In genomic region chr15:78872972-78873795, GRCh38 we compare ENCODE assay signal across 1 cellular context.
TF ChIP-seq lines count a peak whose summit lies in the region.

No MANE protein-coding gene starts in this region.

TF ChIP-seq in K562, 482 proteins besides CTCF, POLR2A, EP300 and RAD21 (continued from another document and continues in another):
- TF ChIP-seq, protein P1, sequence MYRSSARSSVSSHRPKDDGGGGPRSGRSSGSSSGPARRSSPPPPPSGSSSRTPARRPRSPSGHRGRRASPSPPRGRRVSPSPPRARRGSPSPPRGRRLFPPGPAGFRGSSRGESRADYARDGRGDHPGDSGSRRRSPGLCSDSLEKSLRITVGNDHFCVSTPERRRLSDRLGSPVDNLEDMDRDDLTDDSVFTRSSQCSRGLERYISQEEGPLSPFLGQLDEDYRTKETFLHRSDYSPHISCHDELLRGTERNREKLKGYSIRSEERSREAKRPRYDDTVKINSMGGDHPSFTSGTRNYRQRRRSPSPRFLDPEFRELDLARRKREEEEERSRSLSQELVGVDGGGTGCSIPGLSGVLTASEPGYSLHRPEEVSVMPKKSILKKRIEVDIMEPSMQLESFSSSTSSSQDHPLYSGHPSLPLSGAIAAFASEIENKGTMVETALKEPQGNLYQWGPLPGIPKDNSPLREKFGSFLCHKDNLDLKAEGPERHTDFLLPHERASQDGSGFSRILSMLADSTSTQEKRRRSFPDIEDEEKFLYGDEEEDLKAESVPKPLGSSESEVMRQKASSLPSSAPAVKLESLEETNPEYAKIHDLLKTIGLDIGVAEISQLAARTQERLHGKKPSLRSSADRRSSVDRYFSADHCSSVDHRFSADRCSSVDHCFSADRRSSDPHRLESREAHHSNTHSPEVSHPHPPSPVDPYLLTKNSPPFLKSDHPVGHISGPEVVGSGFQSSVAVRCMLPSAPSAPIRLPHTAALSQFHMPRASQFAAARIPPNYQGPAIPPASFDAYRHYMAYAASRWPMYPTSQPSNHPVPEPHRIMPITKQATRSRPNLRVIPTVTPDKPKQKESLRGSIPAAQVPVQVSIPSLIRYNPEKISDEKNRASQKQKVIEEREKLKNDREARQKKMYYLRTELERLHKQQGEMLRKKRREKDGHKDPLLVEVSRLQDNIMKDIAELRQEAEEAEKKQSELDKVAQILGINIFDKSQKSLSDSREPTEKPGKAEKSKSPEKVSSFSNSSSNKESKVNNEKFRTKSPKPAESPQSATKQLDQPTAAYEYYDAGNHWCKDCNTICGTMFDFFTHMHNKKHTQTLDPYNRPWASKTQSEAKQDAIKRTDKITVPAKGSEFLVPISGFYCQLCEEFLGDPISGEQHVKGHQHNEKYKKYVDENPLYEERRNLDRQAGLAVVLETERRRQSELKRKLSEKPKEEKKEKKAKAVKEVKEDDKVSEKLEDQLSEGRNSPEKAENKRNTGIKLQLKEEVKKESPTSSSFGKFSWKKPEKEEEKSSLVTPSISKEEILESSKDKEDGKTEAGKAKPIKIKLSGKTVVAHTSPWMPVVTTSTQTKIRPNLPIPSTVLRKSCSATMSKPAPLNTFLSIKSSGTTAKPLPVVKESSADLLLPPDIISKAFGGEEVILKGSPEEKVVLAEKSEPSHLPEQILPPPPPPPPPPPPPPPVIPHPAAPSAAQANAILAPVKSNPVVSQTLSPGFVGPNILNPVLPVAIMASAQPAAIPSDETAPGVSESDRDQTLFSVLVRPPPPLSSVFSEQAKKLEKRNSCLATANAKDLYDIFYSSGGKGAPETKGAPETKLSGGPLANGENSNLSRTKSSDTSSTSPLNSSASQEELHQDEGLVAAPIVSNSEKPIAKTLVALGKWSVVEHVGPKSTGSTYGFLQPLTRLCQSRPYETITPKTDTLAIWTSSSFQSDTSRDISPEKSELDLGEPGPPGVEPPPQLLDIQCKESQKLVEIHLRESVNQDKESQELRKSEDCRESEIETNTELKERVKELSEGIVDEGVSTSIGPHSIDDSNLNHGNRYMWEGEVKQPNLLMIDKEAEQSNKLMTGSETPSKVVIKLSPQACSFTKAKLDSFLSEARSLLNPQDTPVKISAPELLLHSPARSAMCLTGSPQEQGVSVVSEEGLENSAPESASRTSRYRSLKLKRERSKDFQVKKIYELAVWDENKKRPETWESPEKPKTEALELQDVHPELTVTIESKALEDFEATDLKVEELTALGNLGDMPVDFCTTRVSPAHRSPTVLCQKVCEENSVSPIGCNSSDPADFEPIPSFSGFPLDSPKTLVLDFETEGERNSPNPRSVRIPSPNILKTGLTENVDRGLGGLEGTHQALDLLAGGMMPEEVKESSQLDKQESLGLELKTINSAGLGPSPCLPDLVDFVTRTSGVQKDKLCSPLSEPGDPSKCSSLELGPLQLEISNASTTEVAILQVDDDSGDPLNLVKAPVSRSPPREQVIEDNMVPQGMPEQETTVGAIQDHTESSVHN (IDR thresholded peaks at IDR 0.05; ENCODE audit: borderline replicate concordance in 1 of 2, low read depth in 1 of 2): no peak
- peak; percentile 14; the same call in 1 of the 2 replicates for TF ChIP-seq JUND (IDR thresholded peaks at IDR 0.05; ENCODE audit: borderline replicate concordance, low read depth, low read length)
- TF ChIP-seq JUND (tag; IDR thresholded peaks at IDR 0.05; ENCODE audit: borderline replicate concordance, low read depth, low read length): no peak; the same call in 2 of the 3 replicates
- TF ChIP-seq FIP1L1 (IDR thresholded peaks at IDR 0.05; ENCODE audit: low read depth, low read length, poor library complexity, severe bottlenecking): peak; percentile 64
- TF ChIP-seq ZBED1 (IDR thresholded peaks at IDR 0.05): no peak
- peak; percentile 72 for TF ChIP-seq CXXC5 (CRISPR knock-in tag; IDR thresholded peaks at IDR 0.05)
- no peak for TF ChIP-seq CEBPG (CRISPR knock-in tag; IDR thresholded peaks at IDR 0.05)
- no peak for TF ChIP-seq CEBPG (tag; conservative IDR thresholded peaks at IDR 0.05 in 1 of 2, IDR thresholded peaks at IDR 0.05 in 1 of 2)
- no peak for TF ChIP-seq ESRRB (CRISPR knock-in tag; IDR thresholded peaks at IDR 0.05; ENCODE audit: borderline replicate concordance)
- TF ChIP-seq CREB1 (IDR thresholded peaks at IDR 0.05): no peak
- no peak; the same call in 1 of the 2 replicates for TF ChIP-seq CREB1 (CRISPR knock-in tag; IDR thresholded peaks at IDR 0.05)
- TF ChIP-seq ETS1 (conservative IDR thresholded peaks at IDR 0.05; ENCODE audit: control insufficient read depth, low read depth, low read length): peak; percentile 77; the same call in 1 of the 2 replicates
- TF ChIP-seq ATF1 (CRISPR knock-in tag; IDR thresholded peaks at IDR 0.05): no peak
- peak; percentile 61 for TF ChIP-seq ATF1 (tag; IDR thresholded peaks at IDR 0.05)
- TF ChIP-seq U2AF2 (optimal IDR thresholded peaks at IDR 0.05; ENCODE audit: low read depth, low read length): no peak
- TF ChIP-seq XRCC3 (IDR thresholded peaks at IDR 0.05): no peak
- TF ChIP-seq ELF1 (tag; IDR thresholded peaks at IDR 0.05): peak; percentile 48; the same call in 1 of the 2 replicates
- peak; percentile 54; the same call in 1 of the 2 replicates for TF ChIP-seq THRAP3 (IDR thresholded peaks at IDR 0.05; ENCODE audit: borderline replicate concordance)
- TF ChIP-seq ZNF174 (CRISPR knock-in tag; IDR thresholded peaks at IDR 0.05): no peak
- TF ChIP-seq, protein P2, sequence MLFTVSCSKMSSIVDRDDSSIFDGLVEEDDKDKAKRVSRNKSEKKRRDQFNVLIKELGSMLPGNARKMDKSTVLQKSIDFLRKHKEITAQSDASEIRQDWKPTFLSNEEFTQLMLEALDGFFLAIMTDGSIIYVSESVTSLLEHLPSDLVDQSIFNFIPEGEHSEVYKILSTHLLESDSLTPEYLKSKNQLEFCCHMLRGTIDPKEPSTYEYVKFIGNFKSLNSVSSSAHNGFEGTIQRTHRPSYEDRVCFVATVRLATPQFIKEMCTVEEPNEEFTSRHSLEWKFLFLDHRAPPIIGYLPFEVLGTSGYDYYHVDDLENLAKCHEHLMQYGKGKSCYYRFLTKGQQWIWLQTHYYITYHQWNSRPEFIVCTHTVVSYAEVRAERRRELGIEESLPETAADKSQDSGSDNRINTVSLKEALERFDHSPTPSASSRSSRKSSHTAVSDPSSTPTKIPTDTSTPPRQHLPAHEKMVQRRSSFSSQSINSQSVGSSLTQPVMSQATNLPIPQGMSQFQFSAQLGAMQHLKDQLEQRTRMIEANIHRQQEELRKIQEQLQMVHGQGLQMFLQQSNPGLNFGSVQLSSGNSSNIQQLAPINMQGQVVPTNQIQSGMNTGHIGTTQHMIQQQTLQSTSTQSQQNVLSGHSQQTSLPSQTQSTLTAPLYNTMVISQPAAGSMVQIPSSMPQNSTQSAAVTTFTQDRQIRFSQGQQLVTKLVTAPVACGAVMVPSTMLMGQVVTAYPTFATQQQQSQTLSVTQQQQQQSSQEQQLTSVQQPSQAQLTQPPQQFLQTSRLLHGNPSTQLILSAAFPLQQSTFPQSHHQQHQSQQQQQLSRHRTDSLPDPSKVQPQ (CRISPR knock-in tag; IDR thresholded peaks at IDR 0.05; ENCODE audit: borderline replicate concordance): no peak
- TF ChIP-seq TEAD4 (IDR thresholded peaks at IDR 0.05; ENCODE audit: low read length): peak; percentile 48; the same call in 1 of the 2 replicates
- TF ChIP-seq TEAD4 (CRISPR knock-in tag; IDR thresholded peaks at IDR 0.05; ENCODE audit: borderline replicate concordance): no peak
- no peak for TF ChIP-seq ZNF699 (CRISPR knock-in tag; IDR thresholded peaks at IDR 0.05; ENCODE audit: insufficient replicate concordance)
- no peak for TF ChIP-seq ZNF785 (CRISPR knock-in tag; IDR thresholded peaks at IDR 0.05)
- TF ChIP-seq ZNF586 (CRISPR knock-in tag; conservative IDR thresholded peaks at IDR 0.05): no peak
- 0 out of 4 replicates have a peak, but pooled peaks of 1 of the 2 experiments have one; percentile 53 for TF ChIP-seq ARNT (IDR thresholded peaks at IDR 0.05)
- TF ChIP-seq RBM25 (IDR thresholded peaks at IDR 0.05; ENCODE audit: low read depth, low read length, severe bottlenecking): no peak
- TF ChIP-seq, protein P3, sequence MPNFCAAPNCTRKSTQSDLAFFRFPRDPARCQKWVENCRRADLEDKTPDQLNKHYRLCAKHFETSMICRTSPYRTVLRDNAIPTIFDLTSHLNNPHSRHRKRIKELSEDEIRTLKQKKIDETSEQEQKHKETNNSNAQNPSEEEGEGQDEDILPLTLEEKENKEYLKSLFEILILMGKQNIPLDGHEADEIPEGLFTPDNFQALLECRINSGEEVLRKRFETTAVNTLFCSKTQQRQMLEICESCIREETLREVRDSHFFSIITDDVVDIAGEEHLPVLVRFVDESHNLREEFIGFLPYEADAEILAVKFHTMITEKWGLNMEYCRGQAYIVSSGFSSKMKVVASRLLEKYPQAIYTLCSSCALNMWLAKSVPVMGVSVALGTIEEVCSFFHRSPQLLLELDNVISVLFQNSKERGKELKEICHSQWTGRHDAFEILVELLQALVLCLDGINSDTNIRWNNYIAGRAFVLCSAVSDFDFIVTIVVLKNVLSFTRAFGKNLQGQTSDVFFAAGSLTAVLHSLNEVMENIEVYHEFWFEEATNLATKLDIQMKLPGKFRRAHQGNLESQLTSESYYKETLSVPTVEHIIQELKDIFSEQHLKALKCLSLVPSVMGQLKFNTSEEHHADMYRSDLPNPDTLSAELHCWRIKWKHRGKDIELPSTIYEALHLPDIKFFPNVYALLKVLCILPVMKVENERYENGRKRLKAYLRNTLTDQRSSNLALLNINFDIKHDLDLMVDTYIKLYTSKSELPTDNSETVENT (CRISPR knock-in tag; IDR thresholded peaks at IDR 0.05): 0 out of 2 replicates have a peak, but pooled peaks have one; percentile 44
- TF ChIP-seq NRF1 (conservative IDR thresholded peaks at IDR 0.05 in 1 of 2, IDR thresholded peaks at IDR 0.05 in 1 of 2): peak; percentile 75 to 79
- TF ChIP-seq MEF2A (IDR thresholded peaks at IDR 0.05; ENCODE audit: control insufficient read depth, low read depth, low read length): no peak
- no peak; a peak in 1 of 4 replicates for TF ChIP-seq TBL1XR1 (IDR thresholded peaks at IDR 0.05; ENCODE audit: low read length in 2 of 2)
- no peak for TF ChIP-seq ZFPM2 (CRISPR knock-in tag; IDR thresholded peaks at IDR 0.05)
- TF ChIP-seq ELK1 (CRISPR knock-in tag; IDR thresholded peaks at IDR 0.05): no peak
- TF ChIP-seq FOXJ2 (tag; IDR thresholded peaks at IDR 0.05): no peak
- TF ChIP-seq, protein P4, sequence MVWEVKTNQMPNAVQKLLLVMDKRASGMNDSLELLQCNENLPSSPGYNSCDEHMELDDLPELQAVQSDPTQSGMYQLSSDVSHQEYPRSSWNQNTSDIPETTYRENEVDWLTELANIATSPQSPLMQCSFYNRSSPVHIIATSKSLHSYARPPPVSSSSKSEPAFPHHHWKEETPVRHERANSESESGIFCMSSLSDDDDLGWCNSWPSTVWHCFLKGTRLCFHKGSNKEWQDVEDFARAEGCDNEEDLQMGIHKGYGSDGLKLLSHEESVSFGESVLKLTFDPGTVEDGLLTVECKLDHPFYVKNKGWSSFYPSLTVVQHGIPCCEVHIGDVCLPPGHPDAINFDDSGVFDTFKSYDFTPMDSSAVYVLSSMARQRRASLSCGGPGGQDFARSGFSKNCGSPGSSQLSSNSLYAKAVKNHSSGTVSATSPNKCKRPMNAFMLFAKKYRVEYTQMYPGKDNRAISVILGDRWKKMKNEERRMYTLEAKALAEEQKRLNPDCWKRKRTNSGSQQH (CRISPR knock-in tag; IDR thresholded peaks at IDR 0.05): no peak
- TF ChIP-seq, protein P5, sequence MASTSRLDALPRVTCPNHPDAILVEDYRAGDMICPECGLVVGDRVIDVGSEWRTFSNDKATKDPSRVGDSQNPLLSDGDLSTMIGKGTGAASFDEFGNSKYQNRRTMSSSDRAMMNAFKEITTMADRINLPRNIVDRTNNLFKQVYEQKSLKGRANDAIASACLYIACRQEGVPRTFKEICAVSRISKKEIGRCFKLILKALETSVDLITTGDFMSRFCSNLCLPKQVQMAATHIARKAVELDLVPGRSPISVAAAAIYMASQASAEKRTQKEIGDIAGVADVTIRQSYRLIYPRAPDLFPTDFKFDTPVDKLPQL (IDR thresholded peaks at IDR 0.05; ENCODE audit: extremely low read depth, insufficient read length): no peak
- no peak for TF ChIP-seq GABPB2 (CRISPR knock-in tag; conservative IDR thresholded peaks at IDR 0.05)
- TF ChIP-seq EZH2 (IDR thresholded peaks at IDR 0.05; ENCODE audit: borderline replicate concordance, low read depth, low read length): no peak
- no peak for TF ChIP-seq ZNF311 (CRISPR knock-in tag; IDR thresholded peaks at IDR 0.05)
- TF ChIP-seq CREB3 (tag; conservative IDR thresholded peaks at IDR 0.05; ENCODE audit: low read depth): no peak
- TF ChIP-seq, protein P6, sequence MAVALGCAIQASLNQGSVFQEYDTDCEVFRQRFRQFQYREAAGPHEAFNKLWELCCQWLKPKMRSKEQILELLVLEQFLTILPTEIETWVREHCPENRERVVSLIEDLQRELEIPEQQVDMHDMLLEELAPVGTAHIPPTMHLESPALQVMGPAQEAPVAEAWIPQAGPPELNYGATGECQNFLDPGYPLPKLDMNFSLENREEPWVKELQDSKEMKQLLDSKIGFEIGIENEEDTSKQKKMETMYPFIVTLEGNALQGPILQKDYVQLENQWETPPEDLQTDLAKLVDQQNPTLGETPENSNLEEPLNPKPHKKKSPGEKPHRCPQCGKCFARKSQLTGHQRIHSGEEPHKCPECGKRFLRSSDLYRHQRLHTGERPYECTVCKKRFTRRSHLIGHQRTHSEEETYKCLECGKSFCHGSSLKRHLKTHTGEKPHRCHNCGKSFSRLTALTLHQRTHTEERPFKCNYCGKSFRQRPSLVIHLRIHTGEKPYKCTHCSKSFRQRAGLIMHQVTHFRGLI (CRISPR knock-in tag; IDR thresholded peaks at IDR 0.05): no peak
- TF ChIP-seq HDAC2 (IDR thresholded peaks at IDR 0.05): 0 out of 2 replicates have a peak, but pooled peaks have one; percentile 19
- TF ChIP-seq FOXJ3 (CRISPR knock-in tag; IDR thresholded peaks at IDR 0.05): no peak
- TF ChIP-seq SNIP1 (IDR thresholded peaks at IDR 0.05; ENCODE audit: low read depth): no peak
- no peak for TF ChIP-seq MCM3 (IDR thresholded peaks at IDR 0.05)
